25 cellular contexts compared by ENCODE assay signal in genomic region chr12:117985182-117985581, GRCh38. TPM values are rescaled to one million over a fixed set of nuclear protein-coding genes. Genes with fewer than 3 reads are reported as not detected.
"Had no signal": no experiment of that assay in that cellular context is flagged by ENCODE, and none has a peak within 500 bp of the region (broad histone marks: within the 10 kb centered on the region; RNA-seq: fewer than 3 reads in every experiment).

No MANE protein-coding gene starts in this region.

- H3K9me3 Mint-ChIP-seq: type B pancreatic cell had no signal

- H3K27me3 ChIP-seq: sigmoid colon had no signal

- H3K4me1 ChIP-seq: sigmoid colon had no signal

- H3K4me1 Mint-ChIP-seq: activated B cell treated with CpG ODN at 0.5 μM for 24 hours; activated naive CD4-positive, alpha-beta T cell treated with anti-CD3 and anti-CD28 coated beads, Interleukin-2, amount 10 ng/mL, durations not matched to agents 7 days and 5 days; endodermal cell; mesothelial cell of epicardium; naive thymus-derived CD8-positive, alpha-beta T cell had no signal

- H3K9me3 ChIP-seq: esophagus squamous epithelium, sigmoid colon, thoracic aorta had no signal

- DNase-seq: activated B cell treated with CpG ODN at 0.5 μM for 24 hours; activated CD4-positive, alpha-beta T cell treated with anti-CD3 and anti-CD28 coated beads for 36 hours; activated CD4-positive, alpha-beta T cell treated with anti-CD3 and anti-CD28 coated beads, Interleukin-2, amount 50 U/mL, for 4 hours; activated CD8-positive, alpha-beta memory T cell treated with anti-CD3 and anti-CD28 coated beads, Interleukin-2, amount 50 U/mL, for 48 hours; activated effector memory CD4-positive, alpha-beta T cell treated with Interleukin-2 at 50 U/mL for 16 hours; activated naive CD4-positive, alpha-beta T cell treated with anti-CD3 and anti-CD28 coated beads, Interleukin-2, amount 10 ng/mL, durations not matched to agents 7 days and 5 days; activated T-cell treated with anti-CD3 and anti-CD28 coated beads, Interleukin-2, amount 50 U/mL, for 48 hours; amygdala; cortex of kidney; endodermal cell; esophagus squamous epithelium; naive thymus-derived CD8-positive, alpha-beta T cell; retina; sigmoid colon; stimulated activated CD4-positive, alpha-beta T cell treated with anti-CD3 and anti-CD28 coated beads, Interleukin-2, amount 100 ng/mL, for 48 hours; stimulated activated naive CD4-positive, alpha-beta T cell; T-helper 1 cell had no signal

- H3K36me3 ChIP-seq: esophagus squamous epithelium, sigmoid colon, thoracic aorta had no signal

- H3K4me3 ChIP-seq: esophagus squamous epithelium, sigmoid colon, thoracic aorta had no signal

- ATAC-seq: activated CD4-positive, alpha-beta T cell treated with anti-CD3 and anti-CD28 coated beads for 36 hours; left lobe of liver; naive thymus-derived CD8-positive, alpha-beta T cell had no signal

- FAIRE-seq: bronchial epithelial cell had no signal

- H3K4me3 Mint-ChIP-seq: activated B cell treated with CpG ODN at 0.5 μM for 24 hours; activated CD4-positive, alpha-beta T cell treated with anti-CD3 and anti-CD28 coated beads for 36 hours; activated naive CD4-positive, alpha-beta T cell treated with anti-CD3 and anti-CD28 coated beads, Interleukin-2, amount 10 ng/mL, durations not matched to agents 7 days and 5 days; endodermal cell; mesothelial cell of epicardium; naive thymus-derived CD8-positive, alpha-beta T cell; type B pancreatic cell had no signal

- H3K27ac ChIP-seq: esophagus squamous epithelium, sigmoid colon, thoracic aorta had no signal

- H3K36me3 Mint-ChIP-seq: activated naive CD4-positive, alpha-beta T cell treated with anti-CD3 and anti-CD28 coated beads, Interleukin-2, amount 10 ng/mL, durations not matched to agents 7 days and 5 days; mesothelial cell of epicardium had no signal

- H3K27ac Mint-ChIP-seq: activated B cell treated with CpG ODN at 0.5 μM for 24 hours; activated CD4-positive, alpha-beta T cell treated with anti-CD3 and anti-CD28 coated beads for 36 hours; activated naive CD4-positive, alpha-beta T cell treated with anti-CD3 and anti-CD28 coated beads, Interleukin-2, amount 10 ng/mL, durations not matched to agents 7 days and 5 days; endodermal cell; mesothelial cell of epicardium; progenitor cell of endocrine pancreas; type B pancreatic cell had no signal

RNA-seq across cellular contexts. Expression of gene KSR2, which starts 16.4 kb away (rescaled TPM):
- total RNA-seq: activated B cell treated with CpG ODN at 0.5 μM for 24 hours; bronchial epithelial cell; fibroblast of villous mesenchyme; naive thymus-derived CD8-positive, alpha-beta T cell; osteocyte had no signal
- polyA plus RNA-seq: naive thymus-derived CD8-positive, alpha-beta T cell had no signal
